13 cellular contexts compared by ENCODE assay signal in the genomic region with DNA sequence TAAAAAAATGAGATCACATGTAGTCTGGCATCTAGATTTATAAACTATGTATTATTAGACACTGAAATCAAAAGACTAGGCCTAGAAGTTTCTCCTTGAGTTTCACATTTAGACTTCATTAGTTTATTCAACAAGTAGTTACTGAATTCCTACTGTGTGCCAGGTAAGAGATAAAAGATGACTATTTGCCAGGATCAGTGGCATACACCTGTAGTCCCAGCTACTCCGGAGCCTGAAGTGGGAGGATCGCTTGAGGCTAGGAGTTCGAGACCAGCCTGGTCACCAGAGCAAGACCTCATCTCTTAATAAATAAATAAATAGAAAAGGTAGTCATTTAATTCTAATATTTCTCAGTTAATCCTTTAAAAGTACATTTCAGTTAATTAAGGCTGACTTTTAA. TPM values are rescaled to one million over a fixed set of nuclear protein-coding genes. Genes with fewer than 3 reads are reported as not detected.
A peak's percentile ranks its signal among the peaks of the same experiment; 100 is the strongest.
DNase-seq lines count a peak whose midpoint lies in the region; ATAC-seq, FAIRE-seq and TF ChIP-seq lines count a peak whose summit lies in the region.
"Had no signal": no experiment of that assay in that cellular context is flagged by ENCODE, and none has a peak within 500 bp of the region (broad histone marks: within the 10 kb centered on the region; RNA-seq: fewer than 3 reads in every experiment).

No MANE protein-coding gene starts in this region.

- H3K4me2 ChIP-seq in IMR-90 (ENCODE audit: low read depth, low read length) = peak overlapping the region; percentile 61; the same call in 1 of the 2 replicates
- peak overlapping the region; percentile 46 for H3K4me2 ChIP-seq in GM12878 (ENCODE audit: control insufficient read depth, insufficient read depth)

- POLR2A ChIA-PET in CD4-positive, alpha-beta T cell (lab: Charles Lee) = interaction anchor here (1.5 kb wide), 1 partner anchor 8 kb away, joined by 3 read pairs; no protein-coding TSS in a partner anchor
- POLR2A ChIA-PET in IMR-90 (lab: Charles Lee; ENCODE audit: unreplicated experiment) = no interaction called here
- POLR2A ChIA-PET in GM12878 (lab: Charles Lee) = interaction anchor here (0.6 kb wide), 1 partner anchor 940 kb away, joined by 5 read pairs; no protein-coding TSS in a partner anchor

- H3K9me1 ChIP-seq in IMR-90 (ENCODE audit: insufficient read depth, low read length) = peaks cover 9% of the 10 kb centered on the region; the same call in 1 of the 2 replicates

- H3K9ac ChIP-seq in IMR-90 (ENCODE audit: low read depth, low read length) (no peak overlapping the region), GM12878 (ENCODE audit: control insufficient read depth, insufficient read depth, low read length) (no peak overlapping the region; the same call in 1 of the 2 replicates)

- H3K56ac ChIP-seq in IMR-90 (ENCODE audit: extremely low read depth, insufficient read depth, low read length) = no peak overlapping the region

- no peak overlapping the region for H2BK5ac ChIP-seq in IMR-90 (ENCODE audit: low read depth, low read length, poor library complexity, severe bottlenecking)

- no CpG with 5 or more reads among the region's 3 CpGs for WGBS in IMR-90 (ENCODE audit: extremely low coverage in 2 of 2, insufficient read length in 1 of 2), 2 experiments
- WGBS in GM12878 (ENCODE audit: insufficient coverage, insufficient replicate concordance, low lambda C conversion rate, missing lambda C conversion rate) = 63% methylated on average over 3 of the region's 3 CpGs

- RAD21 ChIA-PET in GM12878 (lab: Charles Lee; ENCODE audit: unreplicated experiment) = interaction anchor here (2.8 kb wide), 1 partner anchor 121 kb away, joined by 11 read pairs; no protein-coding TSS in a partner anchor

- H4K8ac ChIP-seq in IMR-90 (ENCODE audit: low read depth in 2 of 2, low read length in 2 of 2) = no peak overlapping the region

- no peak overlapping the region for H3K27ac ChIP-seq in CD4-positive, alpha-beta T cell (ENCODE audit: low read depth, low read length)
- H3K27ac ChIP-seq in IMR-90 (ENCODE audit: insufficient read depth, low read length) (no peak overlapping the region), GM12878 (ENCODE audit: control insufficient read depth, insufficient read depth) (no peak overlapping the region)
- H3K27ac ChIP-seq: cardiac muscle cell had no signal

- no peak overlapping the region for H3K18ac ChIP-seq in IMR-90 (ENCODE audit: low read depth, low read length)

- H2BK120ac ChIP-seq in IMR-90 (ENCODE audit: low read depth, low read length) = no peak overlapping the region

- SMC1A ChIA-PET in GM12878 (lab: Charles Lee; ENCODE audit: uncharacterized antibody, unreplicated experiment) = interaction anchor here (1.1 to 2.3 kb wide), 3 partner anchors 9 to 121 kb away, joined by 3 to 6 read pairs (median 4); a partner anchor contains a TSS

- peaks cover 57% of the 10 kb centered on the region for H3K4me1 Mint-ChIP-seq in CD4-positive, alpha-beta T cell (ENCODE audit: low read depth)
- H3K4me1 Mint-ChIP-seq in nephron = peaks cover 42% of the 10 kb centered on the region

- no peak overlapping the region for H2BK15ac ChIP-seq in IMR-90 (ENCODE audit: low read depth, low read length)

- TF ChIP-seq RAD21 in IMR-90 (IDR thresholded peaks at IDR 0.05; ENCODE audit: low read length) (no peak), GM12878 (IDR thresholded peaks at IDR 0.05; ENCODE audit: insufficient read depth, low read depth, low read length) (no peak)

- in situ Hi-C loops in IMR-90 (cut with MboI; ENCODE audit: low sequenced_read_pairs) (no loop called here), GM12878 (cut with MboI) (loop anchor here (25.0 kb wide), 1 partner anchor 835 kb away; no protein-coding TSS in a partner anchor)

- H3K4ac ChIP-seq in IMR-90 (ENCODE audit: low read depth, low read length) = no peak overlapping the region

- H3K36me3 ChIP-seq in IMR-90 (ENCODE audit: control insufficient read depth, insufficient read depth, low read length) = peaks cover 19% of the 10 kb centered on the region
- peaks cover 0 to 16% of the 10 kb centered on the region in 2 experiments; a peak in 1 of 4 replicates for H3K36me3 ChIP-seq in GM12878 (ENCODE audit: control insufficient read depth in 2 of 2, insufficient read depth in 2 of 2, low read length in 1 of 2)

- intact Hi-C loops in CD4-positive, alpha-beta T cell (cut with DNase I, micrococcal nuclease) = loop anchor here (5.0 to 10.0 kb wide), 3 partner anchors 970 to 1532 kb away; a partner anchor contains a TSS
- intact Hi-C loops in IMR-90 (cut with micrococcal nuclease) (no loop called here), GM12878 (cut with micrococcal nuclease; ENCODE audit: unreplicated experiment) (loop anchor here (5.0 kb wide), 1 partner anchor 120 kb away; a partner anchor contains a TSS)

- H4K91ac ChIP-seq in IMR-90 (ENCODE audit: insufficient read depth, low read depth, low read length) = no peak overlapping the region

- peak overlapping the region; percentile 92 for H3K27ac Mint-ChIP-seq in CD4-positive, alpha-beta T cell
- H3K27ac Mint-ChIP-seq in nephron = peak overlapping the region in 1 of 3 experiments; percentile 6

- dilution Hi-C loops in IMR-90 (cut with HindIII; ENCODE audit: low sequenced_read_pairs, unreplicated experiment) = no loop called here

- H2AFZ ChIP-seq in IMR-90 (replicated peaks; ENCODE audit: low read length, poor library complexity) = no peak overlapping the region
- H2AFZ ChIP-seq in GM12878 (ENCODE audit: control insufficient read depth, low read depth, low read length) = no peak overlapping the region

- peaks cover 24 to 50% of the 10 kb centered on the region in 2 experiments for H3K79me1 ChIP-seq in IMR-90 (ENCODE audit: low read depth in 1 of 2, low read length in 2 of 2)

- H3K4me1 ChIP-seq in IMR-90 (ENCODE audit: control insufficient read depth, insufficient read depth, low read length) (peaks cover 5% of the 10 kb centered on the region), GM12878 (ENCODE audit: control insufficient read depth, insufficient read depth, low read length) (no peaks in the 10 kb centered on the region)

- H3K23ac ChIP-seq in IMR-90 (ENCODE audit: low read depth, low read length) = no peak overlapping the region

- peaks cover 45% of the 10 kb centered on the region for H3K36me3 Mint-ChIP-seq in CD4-positive, alpha-beta T cell (ENCODE audit: low read depth)
- peaks cover 25% of the 10 kb centered on the region for H3K36me3 Mint-ChIP-seq in nephron (ENCODE audit: low read depth)

- no peak overlapping the region for H2AK9ac ChIP-seq in IMR-90 (replicated peaks; ENCODE audit: low read depth, low read length, poor library complexity)

- TF ChIP-seq POLR2A in IMR-90 (IDR thresholded peaks at IDR 0.05; ENCODE audit: low read depth, low read length) (no peak), GM12878 (IDR thresholded peaks at IDR 0.05; ENCODE audit: low read depth, low read length) (no peak)

- no peak for ATAC-seq in CD4-positive, alpha-beta T cell (ENCODE audit: poor library complexity)
- ATAC-seq in IMR-90 (ENCODE audit: low read depth) = no peak
- ATAC-seq in GM12878 = no peak
- ATAC-seq in GM21619 (IDR thresholded peaks at IDR 0.05; ENCODE audit: unreplicated experiment) = no peak

- H3K14ac ChIP-seq in IMR-90 (replicated peaks; ENCODE audit: low read depth, low read length) = 0 out of 2 replicates have a peak overlapping the region, but pooled peaks have one; percentile 51

- CTCF ChIA-PET in CD4-positive, alpha-beta T cell (lab: Charles Lee) = no interaction called here
- CTCF ChIA-PET in IMR-90 (lab: Yijun Ruan, JAX) (no interaction called here), GM12878 (lab: Yijun Ruan, JAX) (interaction anchor here (3.0 kb wide), 1 partner anchor 13 kb away, joined by 23 read pairs; no protein-coding TSS in a partner anchor)

- no peaks in the 10 kb centered on the region for H3K27me3 ChIP-seq in CD4-positive, alpha-beta T cell (ENCODE audit: control insufficient read depth, insufficient read depth, low read length)
- no peaks in the 10 kb centered on the region for H3K27me3 ChIP-seq in IMR-90 (ENCODE audit: control insufficient read depth, insufficient read depth, low read length)
- H3K27me3 ChIP-seq in GM12878 (replicated peaks in 1 of 2; ENCODE audit: control insufficient read depth in 2 of 2, insufficient read depth in 2 of 2, low read length in 1 of 2) = no peaks in the 10 kb centered on the region
- H3K27me3 ChIP-seq: cardiac muscle cell had no signal

- FAIRE-seq in GM12878 (lab: Jason Lieb, UNC) = no peak
- FAIRE-seq: D721Med had no signal

- no peaks in the 10 kb centered on the region for H3K9me3 Mint-ChIP-seq in CD4-positive, alpha-beta T cell
- H3K9me3 Mint-ChIP-seq in nephron = no peaks in the 10 kb centered on the region

- no peak overlapping the region for H2BK20ac ChIP-seq in IMR-90 (ENCODE audit: low read depth, low read length)

- no peak for DNase-seq in CD4-positive, alpha-beta T cell
- no peak for DNase-seq in IMR-90
- no peak for DNase-seq in GM12878 (ENCODE audit: low read depth, low spot score)
- no peak for DNase-seq in NCI-H1092 (lab: John Stamatoyannopoulos, UW)
- DNase-seq in iPS-NIHi7 (ENCODE audit: extremely low spot score) = no peak
- DNase-seq in activated naive CD4-positive, alpha-beta T cell treated with anti-CD3 and anti-CD28 coated beads, Interleukin-2, amount 50 U/mL, for 16 hours = no peak
- DNase-seq: NCI-H1417, SHP77 treated with DMSO at 0.1 percent for 48 hours, substantia nigra had no signal

- BruUV-seq in IMR-90 (replicated peaks; lab: Mats Ljungman, UMichigan) (no TSS peak), GM12878 (replicated peaks; lab: Mats Ljungman, UMichigan) (no TSS peak)

- H3K27me3 Mint-ChIP-seq in CD4-positive, alpha-beta T cell = no peaks in the 10 kb centered on the region
- H3K27me3 Mint-ChIP-seq in nephron (ENCODE audit: low read depth) = no peaks in the 10 kb centered on the region

- H3K9me3 ChIP-seq in CD4-positive, alpha-beta T cell (ENCODE audit: control insufficient read depth, low read length) = no peaks in the 10 kb centered on the region
- no peaks in the 10 kb centered on the region for H3K9me3 ChIP-seq in IMR-90 (ENCODE audit: control insufficient read depth, insufficient read depth, low read length)
- no peaks in the 10 kb centered on the region for H3K9me3 ChIP-seq in GM12878 (replicated peaks; ENCODE audit: control insufficient read depth, insufficient read depth, low read length)

- no peak for TF ChIP-seq CTCF in CD4-positive, alpha-beta T cell (IDR thresholded peaks at IDR 0.05)
- no peak for TF ChIP-seq CTCF in IMR-90 (conservative IDR thresholded peaks at IDR 0.05; ENCODE audit: low read depth, low read length)
- TF ChIP-seq CTCF in GM12878 (IDR thresholded peaks at IDR 0.05 in 2 of 3, conservative IDR thresholded peaks at IDR 0.05 in 1 of 3; ENCODE audit: control insufficient read depth in 2 of 3, extremely low read depth in 1 of 3, insufficient read depth in 1 of 3, low read depth in 3 of 3, low read length in 3 of 3) = no peak
- no peak for TF ChIP-seq CTCF in nephron (IDR thresholded peaks at IDR 0.05; ENCODE audit: unreplicated experiment in 3 of 3)

- peaks cover 13% of the 10 kb centered on the region; the same call in 1 of the 2 replicates for H4K20me1 ChIP-seq in IMR-90 (ENCODE audit: insufficient read depth, low read length)
- no peaks in the 10 kb centered on the region for H4K20me1 ChIP-seq in GM12878 (ENCODE audit: control insufficient read depth, insufficient read depth)

- H3K4me3 Mint-ChIP-seq in CD4-positive, alpha-beta T cell = peak overlapping the region; percentile 64
- H3K4me3 Mint-ChIP-seq in nephron = peak overlapping the region; percentile 88 to 90 (median 90)

- no peak overlapping the region for H4K5ac ChIP-seq in IMR-90 (ENCODE audit: low read depth, low read length)

- H3K79me2 ChIP-seq in GM12878 (ENCODE audit: control insufficient read depth, insufficient read depth, low read length) = peaks cover 54% of the 10 kb centered on the region

- H3K4me3 ChIP-seq in IMR-90 (ENCODE audit: insufficient read depth, low read depth, low read length) = no peak overlapping the region
- H3K4me3 ChIP-seq in GM12878 = peak overlapping the region; percentile 54; the same call in 1 of the 2 replicates
- H3K4me3 ChIP-seq: cardiac muscle cell had no signal

- no peak for TF ChIP-seq EP300 in GM12878 (IDR thresholded peaks at IDR 0.05; ENCODE audit: borderline replicate concordance in 1 of 2, control insufficient read depth in 1 of 2, low read depth in 2 of 2, low read length in 2 of 2)

- no peak overlapping the region for H2AK5ac ChIP-seq in IMR-90 (ENCODE audit: low read depth, low read length)

RNA-seq across cellular contexts. Expression of a gene that starts 2.1 kb away (rescaled TPM):
- total RNA-seq in CD4-positive, alpha-beta T cell = 10 to 100 TPM; 20.1 to 21.6 TPM
- total RNA-seq in IMR-90 (2012; rRNA removed) (101 and 131 TPM in 2 replicates), GM12878 (2014; rRNA removed) (27.6 and 29.7 TPM in 2 replicates), GM12878 (2014; rRNA removed; fragmentation: Illumina TruSeq; extraction: Trizol) (46.8 and 61.2 TPM in 2 replicates), GM12878 (2021) (75.0 and 81.2 TPM in 2 replicates)
- polyA plus RNA-seq in IMR-90 (2012; rRNA removed) (113 and 236 TPM in 2 replicates), GM12878 (2011; rRNA removed) (76.0 and 79.3 TPM in 2 replicates), GM12878 (2014; fragmentation: Illumina TruSeq; extraction: Trizol) (231 and 416 TPM in 2 replicates), GM12878 (2014; fragmentation: Nextera tagmentation; extraction: Ambion mirVana) (10 to 100 TPM; 34.4 to 55.6 TPM), GM12878 (2014; rRNA removed) (76.0 and 113 TPM in 2 replicates), GM12878 (2016; fragmentation: Nextera tagmentation; extraction: Ambion mirVana) (10 to 100 TPM; 90.6 TPM)
- 27.5 and 118 TPM in 2 replicates for polyA plus RNA-seq in IMR-90 (2012; cell fraction: cytosol; rRNA removed)
- 15.9 and 60.5 TPM in 2 replicates for polyA plus RNA-seq in IMR-90 (2012; cell fraction: nucleus; rRNA removed; ENCODE audit: low replicate concordance)
- 55.4 and 55.7 TPM in 2 replicates for total RNA-seq in GM12878 (2013; cell fraction: nucleolus; rRNA removed)
- 20.3 TPM for polyA plus RNA-seq in GM12878 (2011; ENCODE audit: low read depth)
- polyA plus RNA-seq in GM12878 (2011; cell fraction: cytosol; rRNA removed) = 133 and 140 TPM in 2 replicates
- 59.8 and 90.4 TPM in 2 replicates for polyA plus RNA-seq in GM12878 (2011; cell fraction: nucleus; rRNA removed)
- 58.1 and 61.4 TPM in 2 replicates for polyA plus RNA-seq in GM12878 (2012)
- 64.3 and 90.7 TPM in 2 replicates for polyA minus RNA-seq in GM12878 (2011; rRNA and poly(A)+ RNA removed)
- 20.8 and 28.2 TPM in 2 replicates for polyA minus RNA-seq in GM12878 (2011; cell fraction: cytosol; rRNA and poly(A)+ RNA removed)
- polyA minus RNA-seq in GM12878 (2011; cell fraction: nucleus; rRNA and poly(A)+ RNA removed) = 30.1 and 34.3 TPM in 2 replicates
